In the genomic region with DNA sequence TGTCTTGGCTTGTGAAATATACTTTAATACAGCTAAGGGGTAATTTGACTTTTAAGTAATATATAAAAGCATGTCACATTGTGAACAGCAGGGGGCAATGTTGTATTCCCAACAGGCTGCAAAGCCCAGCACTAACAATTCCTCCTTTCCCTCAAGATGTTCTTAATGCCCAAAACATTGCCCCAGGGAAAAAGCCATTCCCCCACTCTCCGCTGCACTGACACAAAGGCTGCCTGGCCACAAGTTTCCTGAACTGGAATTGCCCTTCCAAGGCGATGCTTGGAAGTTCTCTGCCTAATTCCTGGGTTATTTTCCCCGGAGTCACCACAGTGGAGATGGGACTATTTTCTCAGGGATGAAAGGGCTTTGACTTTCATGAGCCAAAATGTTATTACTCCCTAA, we compare ENCODE assay signal across 8 cellular contexts. TPM values are rescaled to one million over a fixed set of nuclear protein-coding genes. Genes with fewer than 3 reads are reported as not detected.
DNase-seq lines count a peak whose midpoint lies in the region; ATAC-seq and TF ChIP-seq lines count a peak whose summit lies in the region.

No MANE protein-coding gene starts in this region.

- H3K4me3 Mint-ChIP-seq in activated T-helper 1 cell treated with anti-CD3 and anti-CD28 coated beads, Interleukin-12 subunit alpha, Interleukin-12 subunit beta, Interleukin-2, Interleukin-4 antibody, amounts not matched to agents 30 ng/mL and 10 ng/mL and 1 ng/mL, durations not matched to agents 14 hours and 24 hours and 36 hours: peak overlapping the region; percentile 41

- H3K36me3 ChIP-seq in prostate gland: no peaks in the 10 kb centered on the region

- H3K4me3 ChIP-seq in prostate gland: no peak overlapping the region

- peak overlapping the region; percentile 70 for H3K27ac Mint-ChIP-seq in activated T-helper 1 cell treated with anti-CD3 and anti-CD28 coated beads, Interleukin-12 subunit alpha, Interleukin-12 subunit beta, Interleukin-2, Interleukin-4 antibody, amounts not matched to agents 30 ng/mL and 10 ng/mL and 1 ng/mL, durations not matched to agents 14 hours and 24 hours and 36 hours

- no peaks in the 10 kb centered on the region for H3K27me3 Mint-ChIP-seq in activated T-helper 1 cell treated with anti-CD3 and anti-CD28 coated beads, Interleukin-12 subunit alpha, Interleukin-12 subunit beta, Interleukin-2, Interleukin-4 antibody, amounts not matched to agents 30 ng/mL and 10 ng/mL and 1 ng/mL, durations not matched to agents 14 hours and 24 hours and 36 hours (ENCODE audit: insufficient read depth)

- H3K36me3 Mint-ChIP-seq in activated T-helper 1 cell treated with anti-CD3 and anti-CD28 coated beads, Interleukin-12 subunit alpha, Interleukin-12 subunit beta, Interleukin-2, Interleukin-4 antibody, amounts not matched to agents 30 ng/mL and 10 ng/mL and 1 ng/mL, durations not matched to agents 14 hours and 24 hours and 36 hours (ENCODE audit: low read depth): peaks cover 41% of the 10 kb centered on the region

- H3K4me1 ChIP-seq in prostate gland (replicated peaks): no peaks in the 10 kb centered on the region

- DNase-seq in D341Med (ENCODE audit: low spot score): peak; percentile 71
- peak; percentile 74 for DNase-seq in HCEC 1CT
- peak; percentile 40 for DNase-seq in NCI-H460 (ENCODE audit: extremely low read depth, low read depth)
- DNase-seq in activated T-helper 1 cell treated with anti-CD3 and anti-CD28 coated beads, Interleukin-12 subunit alpha, Interleukin-12 subunit beta, Interleukin-2, Interleukin-4 antibody, amounts not matched to agents 30 ng/mL and 10 ng/mL and 1 ng/mL, durations not matched to agents 14 hours and 24 hours and 36 hours (ENCODE audit: low spot score): peak; percentile 28
- no peak for DNase-seq in Right ventricle myocardium superior
- peak; percentile 75 for DNase-seq in prostate gland (ENCODE audit: low spot score)

- H3K27me3 ChIP-seq in prostate gland (replicated peaks; ENCODE audit: insufficient read depth): no peaks in the 10 kb centered on the region

- peaks cover 68% of the 10 kb centered on the region for H3K4me1 Mint-ChIP-seq in activated T-helper 1 cell treated with anti-CD3 and anti-CD28 coated beads, Interleukin-12 subunit alpha, Interleukin-12 subunit beta, Interleukin-2, Interleukin-4 antibody, amounts not matched to agents 30 ng/mL and 10 ng/mL and 1 ng/mL, durations not matched to agents 14 hours and 24 hours and 36 hours (ENCODE audit: low read depth)

- H3K27ac ChIP-seq in prostate gland: no peak overlapping the region

- ATAC-seq in Right ventricle myocardium superior (ENCODE audit: poor library complexity) (peak; percentile 78), HG03095 (IDR thresholded peaks at IDR 0.05; ENCODE audit: unreplicated experiment) (no peak), HG02885 (IDR thresholded peaks at IDR 0.05; ENCODE audit: poor library complexity, unreplicated experiment) (no peak)

- TF ChIP-seq POLR2A in prostate gland (IDR thresholded peaks at IDR 0.05): no peak

- peaks cover 3% of the 10 kb centered on the region for H3K9me3 Mint-ChIP-seq in activated T-helper 1 cell treated with anti-CD3 and anti-CD28 coated beads, Interleukin-12 subunit alpha, Interleukin-12 subunit beta, Interleukin-2, Interleukin-4 antibody, amounts not matched to agents 30 ng/mL and 10 ng/mL and 1 ng/mL, durations not matched to agents 14 hours and 24 hours and 36 hours

- H3K9me3 ChIP-seq in prostate gland: no peaks in the 10 kb centered on the region

- intact Hi-C loops in activated T-helper 1 cell treated with anti-CD3 and anti-CD28 coated beads, Interleukin-12 subunit alpha, Interleukin-12 subunit beta, Interleukin-2, Interleukin-4 antibody, amounts not matched to agents 30 ng/mL and 10 ng/mL and 1 ng/mL, durations not matched to agents 14 hours and 24 hours and 36 hours (cut with micrococcal nuclease): loop anchor here (1.0 kb wide), 3 partner anchors 123 to 286 kb away; no protein-coding TSS in a partner anchor
- intact Hi-C loops in Right ventricle myocardium superior (cut with DNase I): loop anchor here (10.0 kb wide), 1 partner anchor 133 kb away; no protein-coding TSS in a partner anchor
- intact Hi-C loops in prostate gland (cut with DNase I): loop anchor here (2.0 to 10.0 kb wide), 4 partner anchors 133 to 386 kb away; a partner anchor contains a TSS

- peak; percentile 56 to 88 (median 84) for TF ChIP-seq CTCF in prostate gland (IDR thresholded peaks at IDR 0.05)

- 27% methylated on average over 3 of the region's 3 CpGs for WGBS in prostate gland

RNA-seq across cellular contexts. Expression of a gene that starts 27.2 kb away (rescaled TPM):
- total RNA-seq in NCI-H460 (2014; rRNA removed; shearing (Covaris generic)): 9.9 and 10.8 TPM in 2 replicates
- 4.4 and 7.2 TPM in 2 replicates for polyA plus RNA-seq in NCI-H460 (2014; cell fraction: nucleus; rRNA removed)
- 36.3 and 37.4 TPM in 2 replicates for total RNA-seq in activated T-helper 1 cell treated with anti-CD3 and anti-CD28 coated beads, Interleukin-12 subunit alpha, Interleukin-12 subunit beta, Interleukin-2, Interleukin-4 antibody, amounts not matched to agents 30 ng/mL and 10 ng/mL and 1 ng/mL, durations not matched to agents 14 hours and 24 hours and 36 hours
- total RNA-seq in Right ventricle myocardium superior (20.9 TPM), prostate gland (10 to 100 TPM; 26.1 to 52.2 TPM)

RNA-seq across cellular contexts. Expression of a gene that starts 29.3 kb away (rescaled TPM):
- total RNA-seq in NCI-H460 (2014; rRNA removed; shearing (Covaris generic)): 35.3 and 41.9 TPM in 2 replicates
- polyA plus RNA-seq in NCI-H460 (2014; cell fraction: nucleus; rRNA removed): 42.6 and 50.1 TPM in 2 replicates
- total RNA-seq in activated T-helper 1 cell treated with anti-CD3 and anti-CD28 coated beads, Interleukin-12 subunit alpha, Interleukin-12 subunit beta, Interleukin-2, Interleukin-4 antibody, amounts not matched to agents 30 ng/mL and 10 ng/mL and 1 ng/mL, durations not matched to agents 14 hours and 24 hours and 36 hours: 36.2 and 40.8 TPM in 2 replicates
- total RNA-seq in Right ventricle myocardium superior (112 TPM), prostate gland (10 to 100 TPM; 95.5 to 96.9 TPM)
